21 cellular contexts compared by ENCODE assay signal in genomic region chr14:54637270-54637669, GRCh38.
A peak's percentile ranks its signal among the peaks of the same experiment; 100 is the strongest.
DNase-seq lines count a peak whose midpoint lies in the region; ATAC-seq, FAIRE-seq and TF ChIP-seq lines count a peak whose summit lies in the region.
"Had no signal": no experiment of that assay in that cellular context is flagged by ENCODE, and none has a peak within 500 bp of the region (broad histone marks: within the 10 kb centered on the region; RNA-seq: fewer than 3 reads in every experiment).

No MANE protein-coding gene starts in this region.

- no peak overlapping the region for H3K9ac ChIP-seq in IMR-90 (ENCODE audit: low read depth, low read length)

- peaks cover 38% of the 10 kb centered on the region for H3K9me1 ChIP-seq in IMR-90 (ENCODE audit: insufficient read depth, low read length)

- H3K4me2 ChIP-seq in IMR-90 (ENCODE audit: low read depth, low read length), result peak overlapping the region; percentile 4

- POLR2A ChIA-PET in IMR-90 (lab: Charles Lee; ENCODE audit: unreplicated experiment), result no interaction called here

- H3K14ac ChIP-seq in IMR-90 (replicated peaks; ENCODE audit: low read depth, low read length), result peak overlapping the region; percentile 62

- H3K23ac ChIP-seq in IMR-90 (ENCODE audit: low read depth, low read length), result peak overlapping the region; percentile 61; the same call in 1 of the 2 replicates

- in situ Hi-C loops in IMR-90 (cut with MboI; ENCODE audit: low sequenced_read_pairs), result no loop called here

- TF ChIP-seq CTCF in IMR-90 (conservative IDR thresholded peaks at IDR 0.05; ENCODE audit: low read depth, low read length) (no peak), foreskin keratinocyte (conservative IDR thresholded peaks at IDR 0.05) (no peak)

- H3K36me3 ChIP-seq in IMR-90 (ENCODE audit: control insufficient read depth, insufficient read depth, low read length) (no peaks in the 10 kb centered on the region; the same call in 1 of the 2 replicates), SJSA1 (peaks cover 3% of the 10 kb centered on the region; the same call in 1 of the 2 replicates), small intestine (ENCODE audit: control insufficient read depth in 2 of 2, insufficient read depth in 2 of 2, low read length in 2 of 2) (no peaks in the 10 kb centered on the region)
- H3K36me3 ChIP-seq: pancreas, right atrium auricular region had no signal

- peak overlapping the region; percentile 42 for H3K18ac ChIP-seq in IMR-90 (ENCODE audit: low read depth, low read length)

- no TSS peak for BruUV-seq in IMR-90 (replicated peaks; lab: Mats Ljungman, UMichigan)

- H3K79me1 ChIP-seq in IMR-90 (ENCODE audit: low read depth in 1 of 2, low read length in 2 of 2), result peaks cover 32 to 86% of the 10 kb centered on the region in 2 experiments

- no peak for DNase-seq in IMR-90
- DNase-seq in SJSA1 (ENCODE audit: low read depth in 1 of 2, low spot score in 2 of 2), result no peak
- DNase-seq in foreskin keratinocyte, result no peak
- peak; percentile 19 for DNase-seq in small intestine
- DNase-seq in NOMO-1 (lab: John Stamatoyannopoulos, UW; ENCODE audit: unreplicated experiment in 2 of 2), result no peak
- no peak for DNase-seq in left lobe of liver (ENCODE audit: low spot score)
- DNase-seq: activated CD4-positive, alpha-beta T cell treated with anti-CD3 and anti-CD28 coated beads, Interleukin-2, amount 50 U/mL, for 1 hour; CD4-positive, alpha-beta T cell; DMS153; GF-D8; KBM-7; midbrain; NCI-H1436 treated with DMSO at 0.1 percent for 48 hours; pancreas had no signal

- no peak overlapping the region for H3K56ac ChIP-seq in IMR-90 (ENCODE audit: extremely low read depth, insufficient read depth, low read length)

- no peaks in the 10 kb centered on the region for H3K9me3 ChIP-seq in IMR-90 (ENCODE audit: control insufficient read depth, insufficient read depth, low read length)
- H3K9me3 ChIP-seq in SJSA1 (replicated peaks), result no peaks in the 10 kb centered on the region
- no peaks in the 10 kb centered on the region for H3K9me3 ChIP-seq in small intestine (ENCODE audit: control insufficient read depth, low read depth)
- H3K9me3 ChIP-seq: pancreas, right atrium auricular region had no signal

- no peak for FAIRE-seq in small intestine (lab: Jason Lieb, UNC)
- FAIRE-seq: endometrium, pancreas had no signal

- dilution Hi-C loops in IMR-90 (cut with HindIII; ENCODE audit: low sequenced_read_pairs, unreplicated experiment), result no loop called here

- ATAC-seq in IMR-90 (ENCODE audit: low read depth), result no peak
- no peak for ATAC-seq in foreskin keratinocyte
- no peak for ATAC-seq in HG02571 (IDR thresholded peaks at IDR 0.05; ENCODE audit: unreplicated experiment)
- ATAC-seq in left lobe of liver, result no peak
- ATAC-seq: natural killer cell treated with Interleukin-12 subunit alpha and Interleukin-12 subunit beta and Interleukin-15 and Interleukin-18, amount 100 ng/mL, for 72 hours; pancreas; WTC11 had no signal

- peak overlapping the region; percentile 43; the same call in 1 of the 2 replicates for H2AK5ac ChIP-seq in IMR-90 (ENCODE audit: low read depth, low read length)

- H4K20me1 ChIP-seq in IMR-90 (ENCODE audit: insufficient read depth, low read length), result peaks cover 49% of the 10 kb centered on the region

- TF ChIP-seq RAD21 in IMR-90 (IDR thresholded peaks at IDR 0.05; ENCODE audit: low read length), result no peak

- H3K27ac ChIP-seq in IMR-90 (ENCODE audit: insufficient read depth, low read length) (peak overlapping the region; percentile 54; the same call in 1 of the 2 replicates), SJSA1 (peak overlapping the region; percentile 35), foreskin keratinocyte (peak overlapping the region; percentile 76), small intestine (ENCODE audit: low read depth in 1 of 2, low read length in 1 of 2) (no peak overlapping the region)
- H3K27ac ChIP-seq: coronary artery, pancreas, RWPE1 had no signal

- peak overlapping the region; percentile 50 for H2BK5ac ChIP-seq in IMR-90 (ENCODE audit: low read depth, low read length, poor library complexity, severe bottlenecking)

- no peak for TF ChIP-seq POLR2A in IMR-90 (IDR thresholded peaks at IDR 0.05; ENCODE audit: low read depth, low read length)

- H2BK20ac ChIP-seq in IMR-90 (ENCODE audit: low read depth, low read length), result peak overlapping the region; percentile 70; the same call in 1 of the 2 replicates

- no peak overlapping the region for H2AK9ac ChIP-seq in IMR-90 (replicated peaks; ENCODE audit: low read depth, low read length, poor library complexity)

- no peak overlapping the region for H3K4me3 ChIP-seq in IMR-90 (ENCODE audit: insufficient read depth, low read depth, low read length)
- H3K4me3 ChIP-seq in SJSA1, result no peak overlapping the region
- H3K4me3 ChIP-seq in small intestine (ENCODE audit: low read depth in 1 of 2, low read length in 2 of 2), result no peak overlapping the region
- H3K4me3 ChIP-seq: coronary artery, pancreas, right atrium auricular region had no signal

- CTCF ChIA-PET in IMR-90 (lab: Yijun Ruan, JAX), result interaction anchor here (1.4 kb wide), 1 partner anchor 12 kb away, joined by 4 read pairs; no protein-coding TSS in a partner anchor

- H3K27me3 ChIP-seq in IMR-90 (ENCODE audit: control insufficient read depth, insufficient read depth, low read length), result no peaks in the 10 kb centered on the region
- H3K27me3 ChIP-seq in SJSA1 (replicated peaks), result no peaks in the 10 kb centered on the region
- H3K27me3 ChIP-seq in foreskin keratinocyte, result no peaks in the 10 kb centered on the region
- H3K27me3 ChIP-seq in small intestine (ENCODE audit: control insufficient read depth in 2 of 2, insufficient read depth in 2 of 2, low read length in 2 of 2), result no peaks in the 10 kb centered on the region
- H3K27me3 ChIP-seq: pancreas, right atrium auricular region had no signal

- H3K4ac ChIP-seq in IMR-90 (ENCODE audit: low read depth, low read length), result peak overlapping the region; percentile 73

- peak overlapping the region; percentile 65 for H2BK120ac ChIP-seq in IMR-90 (ENCODE audit: low read depth, low read length)

- H2AFZ ChIP-seq in IMR-90 (replicated peaks; ENCODE audit: low read length, poor library complexity), result no peak overlapping the region

- peak overlapping the region; percentile 52; the same call in 1 of the 2 replicates for H4K5ac ChIP-seq in IMR-90 (ENCODE audit: low read depth, low read length)

- peaks cover 16% of the 10 kb centered on the region for H3K4me1 ChIP-seq in IMR-90 (ENCODE audit: control insufficient read depth, insufficient read depth, low read length)
- H3K4me1 ChIP-seq in SJSA1 (replicated peaks), result peaks cover 44% of the 10 kb centered on the region
- H3K4me1 ChIP-seq in foreskin keratinocyte, result peaks cover 20% of the 10 kb centered on the region
- no peaks in the 10 kb centered on the region for H3K4me1 ChIP-seq in small intestine (ENCODE audit: control insufficient read depth in 2 of 2, insufficient read depth in 1 of 2, low read depth in 1 of 2, low read length in 1 of 2)
- H3K4me1 ChIP-seq: pancreas had no signal

- WGBS in IMR-90 (ENCODE audit: extremely low coverage in 2 of 2, insufficient read length in 1 of 2), 2 experiments, result no CpG with 5 or more reads among the region's 6 CpGs
- 71 to 82% (median 76%) methylated on average over 5 to 6 of the region's 6 CpGs for WGBS in small intestine, 3 donors

- H2BK15ac ChIP-seq in IMR-90 (ENCODE audit: low read depth, low read length), result no peak overlapping the region; the same call in 2 of the 3 replicates

- peak overlapping the region; percentile 25 for H4K91ac ChIP-seq in IMR-90 (ENCODE audit: insufficient read depth, low read depth, low read length)

- intact Hi-C loops in IMR-90 (cut with micrococcal nuclease), result no loop called here

- H4K8ac ChIP-seq in IMR-90 (ENCODE audit: low read depth in 2 of 2, low read length in 2 of 2), result peak overlapping the region in 1 of 2 experiments; percentile 1; a peak in 2 of 4 replicates

TF ChIP-seq in IMR-90, 13 proteins besides CTCF, POLR2A, EP300 and RAD21:
- TF ChIP-seq BHLHE40 (IDR thresholded peaks at IDR 0.05; ENCODE audit: low read depth, low read length), result no peak
- no peak for TF ChIP-seq SMC3 (IDR thresholded peaks at IDR 0.05; ENCODE audit: low read depth, low read length)
- no peak for TF ChIP-seq MXI1 (IDR thresholded peaks at IDR 0.05; ENCODE audit: borderline replicate concordance, low read depth, low read length)
- no peak for TF ChIP-seq CHD1 (IDR thresholded peaks at IDR 0.05; ENCODE audit: low read depth, low read length)
- TF ChIP-seq RCOR1 (IDR thresholded peaks at IDR 0.05; ENCODE audit: insufficient replicate concordance, low read length), result no peak
- TF ChIP-seq NFE2L2 (IDR thresholded peaks at IDR 0.05; ENCODE audit: low read depth, low read length), result no peak
- no peak for TF ChIP-seq USF2 (IDR thresholded peaks at IDR 0.05; ENCODE audit: low read depth, low read length)
- TF ChIP-seq MAZ (IDR thresholded peaks at IDR 0.05; ENCODE audit: borderline replicate concordance, low read depth, low read length), result no peak
- no peak for TF ChIP-seq ELK1 (IDR thresholded peaks at IDR 0.05; ENCODE audit: borderline replicate concordance, low read depth, low read length)
- TF ChIP-seq RFX5 (IDR thresholded peaks at IDR 0.05; ENCODE audit: low read depth, low read length), result no peak
- TF ChIP-seq MAFK (IDR thresholded peaks at IDR 0.05; ENCODE audit: low read depth, low read length), result no peak
- no peak for TF ChIP-seq FOS (IDR thresholded peaks at IDR 0.05; ENCODE audit: low read depth, low read length)
- TF ChIP-seq CEBPB (IDR thresholded peaks at IDR 0.05; ENCODE audit: low read depth, low read length), result no peak

Comparison
In these comparisons a context has a peak if more than half of its experiments do, and no peak if none do; other contexts are left out.
1. H3K27ac ChIP-seq: peak in IMR-90 (single experiment), SJSA1 (single experiment) and foreskin keratinocyte (single experiment); none in small intestine (0 of 2).